In genomic region chr12:12009749-12010276, GRCh38 we compare ENCODE assay signal across 8 cellular contexts.
DNase-seq lines count a peak whose midpoint lies in the region; ATAC-seq and TF ChIP-seq lines count a peak whose summit lies in the region.
"Not testable (repeated sequence)": the region's sequence is repeated elsewhere in the genome, so short reads cannot be mapped to it uniquely, and the experiment has no call there.

No MANE protein-coding gene starts in this region.

- POLR2A ChIA-PET in SK-N-SH (lab: Yijun Ruan, JAX): not testable (repeated sequence)

- H3K27ac ChIP-seq in DOHH2 (ENCODE audit: low read depth, low read length) (peak overlapping the region; percentile 63), HL-60 (replicated peaks) (peak overlapping the region; percentile 92), caudate nucleus (ENCODE audit: low read depth, low read length) (peak overlapping the region; percentile 1), layer of hippocampus (ENCODE audit: low read depth, low read length) (peak overlapping the region; percentile 8), sigmoid colon (peak overlapping the region in 3 of 4 donors; percentile 23 to 31 (median 29)), thoracic aorta (peak overlapping the region in 1 of 2 donors; percentile 24)
- H3K27ac ChIP-seq in SK-N-SH (ENCODE audit: low read depth in 2 of 2, low read length in 1 of 2): not testable (repeated sequence)

- H3K4me3 ChIP-seq in DOHH2 (ENCODE audit: low read length) (peak overlapping the region; percentile 58), sigmoid colon (peak overlapping the region in 2 of 4 donors; percentile 7 to 33), thoracic aorta (peak overlapping the region; percentile 28)
- not testable (repeated sequence) for H3K4me3 ChIP-seq in HL-60 (replicated peaks; ENCODE audit: insufficient read depth, low read length); SK-N-SH (ENCODE audit: low read depth in 2 of 2, low read length in 1 of 2)

- not testable (repeated sequence) for H3K27me3 ChIP-seq in DOHH2 (ENCODE audit: control insufficient read depth, low read length); HL-60 (ENCODE audit: insufficient read depth, poor library complexity, severe bottlenecking); SK-N-SH (ENCODE audit: insufficient read depth); layer of hippocampus (ENCODE audit: control insufficient read depth, insufficient read depth, low read length); sigmoid colon; thoracic aorta (replicated peaks; ENCODE audit: insufficient read depth)

- ATAC-seq in thoracic aorta (ENCODE audit: insufficient number of reproducible peaks, low FRiP score, low read depth): not testable (repeated sequence)

- not testable (repeated sequence) for H3K36me3 ChIP-seq in DOHH2 (ENCODE audit: control insufficient read depth, low read length); SK-N-SH (replicated peaks in 1 of 2; ENCODE audit: control insufficient read depth in 1 of 2, insufficient read depth in 2 of 2, low read length in 1 of 2); sigmoid colon; thoracic aorta

- H3K79me2 ChIP-seq in DOHH2 (ENCODE audit: control insufficient read depth, low read length); SK-N-SH (ENCODE audit: insufficient read depth): not testable (repeated sequence)

- not testable (repeated sequence) for H3K9ac ChIP-seq in SK-N-SH

- not testable (repeated sequence) for H3F3A ChIP-seq in DOHH2 (ENCODE audit: control insufficient read depth, insufficient read depth); SK-N-SH (replicated peaks; ENCODE audit: insufficient read depth)

- TF ChIP-seq CTCF in DOHH2 (IDR thresholded peaks at IDR 0.05; ENCODE audit: low read depth, low read length, poor library complexity, severe bottlenecking); HL-60 (IDR thresholded peaks at IDR 0.05; ENCODE audit: insufficient read depth, low read length); SK-N-SH (IDR thresholded peaks at IDR 0.05); sigmoid colon (IDR thresholded peaks at IDR 0.05); thoracic aorta (IDR thresholded peaks at IDR 0.05): not testable (repeated sequence)

- not testable (repeated sequence) for TF ChIP-seq POLR2A in sigmoid colon (IDR thresholded peaks at IDR 0.05)

- H3K9me2 ChIP-seq in DOHH2 (replicated peaks; ENCODE audit: control insufficient read depth, low read length); SK-N-SH: not testable (repeated sequence)

- DNase-seq in HL-60 (ENCODE audit: low read depth in 1 of 2, low spot score in 1 of 2); SK-N-SH; caudate nucleus (lab: John Stamatoyannopoulos, UW); sigmoid colon; thoracic aorta (ENCODE audit: low spot score): not testable (repeated sequence)
- peak; percentile 63 to 68 for DNase-seq in activated T-cell treated with anti-CD3 and anti-CD28 coated beads, Interleukin-2, amount 50 U/mL, for 48 hours

- WGBS in SK-N-SH (ENCODE audit: low lambda C conversion rate): 97% methylated on average over 2 of the region's 6 CpGs
- 59 to 69% methylated on average over 6 of the region's 6 CpGs for WGBS in sigmoid colon, 2 donors

- H3K4me2 ChIP-seq in DOHH2 (ENCODE audit: low read length): peak overlapping the region; percentile 76
- not testable (repeated sequence) for H3K4me2 ChIP-seq in SK-N-SH

- H4K20me1 ChIP-seq in DOHH2 (ENCODE audit: control insufficient read depth, insufficient read depth, low read depth, low read length); SK-N-SH (ENCODE audit: insufficient read depth): not testable (repeated sequence)

- CTCF ChIA-PET in SK-N-SH (lab: Yijun Ruan, JAX): interaction anchor here (1.8 kb wide), 1 partner anchor 23 kb away, joined by 10 read pairs; no protein-coding TSS in a partner anchor

- intact Hi-C loops in sigmoid colon (cut with DNase I): not testable (repeated sequence)

- peak overlapping the region; percentile 59; the same call in 1 of the 2 replicates for H2AFZ ChIP-seq in SK-N-SH (ENCODE audit: low read depth)

- not testable (repeated sequence) for TF ChIP-seq EP300 in SK-N-SH (IDR thresholded peaks at IDR 0.05; ENCODE audit: borderline replicate concordance in 1 of 2, low read depth in 1 of 2, low read length in 1 of 2); sigmoid colon (IDR thresholded peaks at IDR 0.05)

- not testable (repeated sequence) for TF ChIP-seq RAD21 in SK-N-SH (IDR thresholded peaks at IDR 0.05; ENCODE audit: low read length)

- H3K4me1 ChIP-seq in DOHH2 (ENCODE audit: control insufficient read depth, low read length): peaks cover 51% of the 10 kb centered on the region
- peaks cover 16 to 24% of the 10 kb centered on the region in 2 experiments; a peak in 3 of 4 replicates for H3K4me1 ChIP-seq in SK-N-SH (ENCODE audit: control insufficient read depth in 1 of 2, insufficient read depth in 2 of 2, low read depth in 1 of 2, low read length in 1 of 2)
- H3K4me1 ChIP-seq in sigmoid colon: not testable (repeated sequence)
- peaks cover 0 to 14% of the 10 kb centered on the region in 2 donors for H3K4me1 ChIP-seq in thoracic aorta (ENCODE audit: control insufficient read depth in 1 of 2, low read depth in 2 of 2)

- H3K9me3 ChIP-seq in DOHH2 (ENCODE audit: control insufficient read depth, insufficient read depth, low read length); SK-N-SH; sigmoid colon; thoracic aorta: not testable (repeated sequence)
